In genomic region chr7:26153246-26153822, GRCh38 we compare ENCODE assay signal across 8 cellular contexts. TPM values are rescaled to one million over a fixed set of nuclear protein-coding genes. Genes with fewer than 3 reads are reported as not detected.
DNase-seq lines count a peak whose midpoint lies in the region; ATAC-seq, FAIRE-seq and TF ChIP-seq lines count a peak whose summit lies in the region.

No MANE protein-coding gene starts in this region.

- peaks cover 31% of the 10 kb centered on the region for H3K4me1 ChIP-seq in RWPE2 (ENCODE audit: insufficient read depth, poor library complexity, severe bottlenecking)
- H3K4me1 ChIP-seq in endothelial cell of umbilical vein (ENCODE audit: control insufficient read depth, extremely low read depth, insufficient read depth, low read length): peaks cover 56% of the 10 kb centered on the region
- no peaks in the 10 kb centered on the region for H3K4me1 ChIP-seq in rectal smooth muscle tissue (ENCODE audit: control insufficient read depth, insufficient read depth, low read length)

- TF ChIP-seq CTCF in RWPE2 (IDR thresholded peaks at IDR 0.05; ENCODE audit: poor library complexity, severe bottlenecking): no peak
- no peak for TF ChIP-seq CTCF in endothelial cell of umbilical vein (IDR thresholded peaks at IDR 0.05; ENCODE audit: extremely low read depth in 1 of 2, insufficient read depth in 1 of 2, low read depth in 1 of 2, low read length in 2 of 2)

- POLR2A ChIA-PET in endothelial cell of umbilical vein (lab: Charles Lee): no interaction called here

- H3K4me3 ChIP-seq in RWPE2 (ENCODE audit: severe bottlenecking) (peak overlapping the region; percentile 60), endothelial cell of umbilical vein (replicated peaks in 1 of 3; ENCODE audit: insufficient read depth in 1 of 3, low read depth in 1 of 3, low read length in 3 of 3) (peak overlapping the region; percentile 29 to 71 (median 68)), rectal smooth muscle tissue (ENCODE audit: low read length) (peak overlapping the region; percentile 71)

- ATAC-seq in RWPE2 (ENCODE audit: low read depth) (no peak), HG03045 (IDR thresholded peaks at IDR 0.05; ENCODE audit: unreplicated experiment) (no peak), GM21423 (IDR thresholded peaks at IDR 0.05; ENCODE audit: unreplicated experiment) (no peak), GM21447 (IDR thresholded peaks at IDR 0.05; ENCODE audit: unreplicated experiment) (no peak), HG03095 (IDR thresholded peaks at IDR 0.05; ENCODE audit: unreplicated experiment) (no peak)

- no peaks in the 10 kb centered on the region for H3K27me3 ChIP-seq in RWPE2 (ENCODE audit: insufficient read depth, poor library complexity, severe bottlenecking)
- peaks cover 0 to 4% of the 10 kb centered on the region in 2 experiments for H3K27me3 ChIP-seq in endothelial cell of umbilical vein (ENCODE audit: control insufficient read depth in 2 of 2, insufficient read depth in 2 of 2, low read length in 2 of 2)
- H3K27me3 ChIP-seq in rectal smooth muscle tissue (ENCODE audit: control insufficient read depth, insufficient read depth, low read length): peaks cover 8% of the 10 kb centered on the region

- H3K79me2 ChIP-seq in endothelial cell of umbilical vein (ENCODE audit: control insufficient read depth, insufficient read depth, low read length): peaks cover 52% of the 10 kb centered on the region

- dilution Hi-C loops in endothelial cell of umbilical vein (cut with MboI; ENCODE audit: extremely low pct_ligation_motif_present, low sequenced_read_pairs): no loop called here

- TF ChIP-seq POLR2A in GM12891 (IDR thresholded peaks at IDR 0.05; ENCODE audit: low read depth, low read length) (no peak), endothelial cell of umbilical vein (IDR thresholded peaks at IDR 0.05; ENCODE audit: low read depth, low read length) (no peak)

- H3K9me1 ChIP-seq in endothelial cell of umbilical vein (replicated peaks; ENCODE audit: control insufficient read depth, extremely low read depth, insufficient read depth, low read length): no peaks in the 10 kb centered on the region

- H3K27ac ChIP-seq in RWPE2 (ENCODE audit: poor library complexity, severe bottlenecking) (peak overlapping the region; percentile 70), endothelial cell of umbilical vein (ENCODE audit: insufficient read depth, low read depth, low read length) (peak overlapping the region; percentile 92), rectal smooth muscle tissue (ENCODE audit: low read depth, low read length) (no peak overlapping the region)

- intact Hi-C loops in endothelial cell of umbilical vein (cut with micrococcal nuclease): loop anchor here (2.0 to 10.0 kb wide), 7 partner anchors 53 to 961 kb away; no protein-coding TSS in a partner anchor

- H3K36me3 ChIP-seq in RWPE2 (ENCODE audit: low read depth): no peaks in the 10 kb centered on the region
- H3K36me3 ChIP-seq in endothelial cell of umbilical vein (ENCODE audit: control insufficient read depth in 2 of 2, extremely low read depth in 1 of 2, insufficient read depth in 2 of 2, low read length in 2 of 2): no peaks in the 10 kb centered on the region
- no peaks in the 10 kb centered on the region for H3K36me3 ChIP-seq in rectal smooth muscle tissue (ENCODE audit: control insufficient read depth, insufficient read depth, low read length)

- BruUV-seq in endothelial cell of umbilical vein (replicated peaks; lab: Mats Ljungman, UMichigan): no TSS peak

- H3K4me2 ChIP-seq in endothelial cell of umbilical vein (ENCODE audit: insufficient read depth, low read length): peak overlapping the region; percentile 76

- H3K9me3 ChIP-seq in RWPE2 (ENCODE audit: severe bottlenecking): no peaks in the 10 kb centered on the region
- no peaks in the 10 kb centered on the region for H3K9me3 ChIP-seq in endothelial cell of umbilical vein (replicated peaks; ENCODE audit: control insufficient read depth, insufficient read depth, low read length)

- peak overlapping the region; percentile 10 for H2AFZ ChIP-seq in endothelial cell of umbilical vein (ENCODE audit: low read depth, low read length)

- CTCF ChIA-PET in endothelial cell of umbilical vein (lab: Charles Lee): interaction anchor here (1.2 kb wide), 1 partner anchor 47 kb away, joined by 6 read pairs; the partner anchor contains the start of genes CBX3 and HNRNPA2B1

- H3K9ac ChIP-seq in endothelial cell of umbilical vein (replicated peaks; ENCODE audit: extremely low read depth, insufficient read depth, low read length) (peak overlapping the region; percentile 45), rectal smooth muscle tissue (ENCODE audit: low read length) (peak overlapping the region; percentile 11)

- DNase-seq in GM12891 (ENCODE audit: insufficient read length, low spot score) (no peak), RWPE2 (ENCODE audit: low spot score) (no peak), endothelial cell of umbilical vein (ENCODE audit: low read depth, low spot score) (peak; percentile 29)

- FAIRE-seq in GM12891 (lab: Jason Lieb, UNC) (peak; percentile 47), endothelial cell of umbilical vein (lab: Jason Lieb, UNC) (no peak)

- no peaks in the 10 kb centered on the region for H4K20me1 ChIP-seq in endothelial cell of umbilical vein (replicated peaks; ENCODE audit: control insufficient read depth, extremely low read depth, insufficient read depth, low read length)

TF ChIP-seq in GM12891, 5 proteins besides CTCF, POLR2A, EP300 and RAD21:
- TF ChIP-seq POU2F2 (IDR thresholded peaks at IDR 0.05; ENCODE audit: low read depth, low read length): 0 out of 2 replicates have a peak, but pooled peaks have one; percentile 32
- no peak for TF ChIP-seq TAF1 (IDR thresholded peaks at IDR 0.05; ENCODE audit: low read depth, low read length)

TF ChIP-seq in endothelial cell of umbilical vein, 7 proteins besides CTCF, POLR2A, EP300 and RAD21:
- TF ChIP-seq JUN (IDR thresholded peaks at IDR 0.05; ENCODE audit: borderline replicate concordance, insufficient read depth, insufficient read length, low read depth) (no peak), EZH2 (IDR thresholded peaks at IDR 0.05; ENCODE audit: borderline replicate concordance, low read depth, low read length, severe bottlenecking) (no peak), FOS (IDR thresholded peaks at IDR 0.05; ENCODE audit: borderline replicate concordance, insufficient read depth, low read length) (no peak)

RNA-seq across cellular contexts. Expression of gene NFE2L3, which starts 1.3 kb away (rescaled TPM):
- polyA plus RNA-seq in GM12891 (2012; ENCODE audit: low read depth, missing spikeins): 7.2 TPM
- 28.4 and 40.2 TPM in 2 replicates for total RNA-seq in endothelial cell of umbilical vein
- polyA plus RNA-seq in endothelial cell of umbilical vein: 29.6 and 30.8 TPM in 2 replicates
- 36.1 and 37.8 TPM in 2 replicates for polyA plus RNA-seq in endothelial cell of umbilical vein (2011; cell fraction: cytosol; rRNA removed)
- 27.3 and 32.9 TPM in 2 replicates for polyA plus RNA-seq in endothelial cell of umbilical vein (2011; cell fraction: nucleus; rRNA removed)
- polyA plus RNA-seq in endothelial cell of umbilical vein (2012): 42.9 and 67.1 TPM in 2 replicates
- 45.2 and 45.7 TPM in 2 replicates for polyA minus RNA-seq in endothelial cell of umbilical vein
- not detected for polyA minus RNA-seq in endothelial cell of umbilical vein (2011; cell fraction: cytosol; rRNA and poly(A)+ RNA removed)
- 14.6 and 23.3 TPM in 2 replicates for polyA minus RNA-seq in endothelial cell of umbilical vein (2011; cell fraction: nucleus; rRNA and poly(A)+ RNA removed)

RNA-seq across cellular contexts. Expression of gene HNRNPA2B1, which starts 47.2 kb away (rescaled TPM):
- 848 TPM for polyA plus RNA-seq in GM12891 (2012; ENCODE audit: low read depth, missing spikeins)
- 703 and 717 TPM in 2 replicates for total RNA-seq in endothelial cell of umbilical vein
- polyA plus RNA-seq in endothelial cell of umbilical vein: 104 and 198 TPM in 2 replicates
- polyA plus RNA-seq in endothelial cell of umbilical vein (2011; cell fraction: cytosol; rRNA removed): 420 and 499 TPM in 2 replicates
- 496 and 792 TPM in 2 replicates for polyA plus RNA-seq in endothelial cell of umbilical vein (2011; cell fraction: nucleus; rRNA removed)
- 674 and 1,097 TPM in 2 replicates for polyA plus RNA-seq in endothelial cell of umbilical vein (2012)
- polyA minus RNA-seq in endothelial cell of umbilical vein: 165 and 169 TPM in 2 replicates
- 207 TPM for polyA minus RNA-seq in endothelial cell of umbilical vein (2011; cell fraction: cytosol; rRNA and poly(A)+ RNA removed)
- 209 and 233 TPM in 2 replicates for polyA minus RNA-seq in endothelial cell of umbilical vein (2011; cell fraction: nucleus; rRNA and poly(A)+ RNA removed)

RNA-seq across cellular contexts. Expression of gene CBX3, which starts 48.2 kb away (rescaled TPM):
- polyA plus RNA-seq in GM12891 (2012; ENCODE audit: low read depth, missing spikeins): 172 TPM
- total RNA-seq in endothelial cell of umbilical vein: 184 and 200 TPM in 2 replicates
- polyA plus RNA-seq in endothelial cell of umbilical vein: 41.7 and 47.5 TPM in 2 replicates
- polyA plus RNA-seq in endothelial cell of umbilical vein (2011; cell fraction: cytosol; rRNA removed): 86.6 and 94.2 TPM in 2 replicates
- 78.8 and 112 TPM in 2 replicates for polyA plus RNA-seq in endothelial cell of umbilical vein (2011; cell fraction: nucleus; rRNA removed)
- polyA plus RNA-seq in endothelial cell of umbilical vein (2012): 119 and 202 TPM in 2 replicates
- 22.8 and 24.5 TPM in 2 replicates for polyA minus RNA-seq in endothelial cell of umbilical vein
- polyA minus RNA-seq in endothelial cell of umbilical vein (2011; cell fraction: cytosol; rRNA and poly(A)+ RNA removed): 44.4 TPM
- polyA minus RNA-seq in endothelial cell of umbilical vein (2011; cell fraction: nucleus; rRNA and poly(A)+ RNA removed): 51.5 and 52.5 TPM in 2 replicates
